1 cellular context compared by ENCODE assay signal in genomic region chr10:100519321-100520051, GRCh38.
TF ChIP-seq lines count a peak whose summit lies in the region.

Gene SEC31B, minus strand, starts transcription at chr10:100519861. Its CDS starts 2,909 bp downstream, at chr10:100516952.

TF ChIP-seq in HepG2, 621 proteins besides CTCF, POLR2A, EP300 and RAD21 (continued from another document):
- TF ChIP-seq ZMYM2 (CRISPR knock-in tag; IDR thresholded peaks at IDR 0.05) = peak; percentile 43; the same call in 1 of the 2 replicates
- no peak for TF ChIP-seq ZNF564 (CRISPR knock-in tag; IDR thresholded peaks at IDR 0.05)
- TF ChIP-seq CREB3 (CRISPR knock-in tag; IDR thresholded peaks at IDR 0.05) = no peak
- TF ChIP-seq FOXM1 (CRISPR knock-in tag; IDR thresholded peaks at IDR 0.05) = no peak
- TF ChIP-seq EHMT2 (IDR thresholded peaks at IDR 0.05; ENCODE audit: borderline replicate concordance, low read depth, low read length) = no peak
- peak; percentile 91 for TF ChIP-seq ZNF501 (CRISPR knock-in tag; IDR thresholded peaks at IDR 0.05)
- TF ChIP-seq BCL6 (CRISPR knock-in tag; IDR thresholded peaks at IDR 0.05) = peak; percentile 15; the same call in 1 of the 2 replicates
- TF ChIP-seq PBX3 (CRISPR knock-in tag; IDR thresholded peaks at IDR 0.05; ENCODE audit: borderline replicate concordance) = no peak
- TF ChIP-seq ZNF558 (CRISPR knock-in tag; IDR thresholded peaks at IDR 0.05; ENCODE audit: borderline replicate concordance) = no peak
- TF ChIP-seq POLR2G (IDR thresholded peaks at IDR 0.05; ENCODE audit: low read depth, low read length) = 0 out of 2 replicates have a peak, but pooled peaks have one; percentile 30
- TF ChIP-seq ZFP90 (CRISPR knock-in tag; IDR thresholded peaks at IDR 0.05; ENCODE audit: borderline replicate concordance) = no peak
- no peak for TF ChIP-seq ZBTB8A (CRISPR knock-in tag; IDR thresholded peaks at IDR 0.05; ENCODE audit: borderline replicate concordance, low read depth)
- TF ChIP-seq ARID4A (CRISPR knock-in tag; IDR thresholded peaks at IDR 0.05; ENCODE audit: borderline replicate concordance) = peak; percentile 65; the same call in 1 of the 2 replicates
- TF ChIP-seq ZNF879 (CRISPR knock-in tag; IDR thresholded peaks at IDR 0.05) = no peak
- no peak for TF ChIP-seq ZKSCAN8 (CRISPR knock-in tag; IDR thresholded peaks at IDR 0.05; ENCODE audit: borderline replicate concordance)
- no peak for TF ChIP-seq ZMYM3 (CRISPR knock-in tag; IDR thresholded peaks at IDR 0.05)
- TF ChIP-seq ZBTB2 (CRISPR knock-in tag; IDR thresholded peaks at IDR 0.05; ENCODE audit: low read depth) = no peak
- TF ChIP-seq NFE2 (CRISPR knock-in tag; IDR thresholded peaks at IDR 0.05) = no peak
- TF ChIP-seq KDM5B (CRISPR knock-in tag; IDR thresholded peaks at IDR 0.05; ENCODE audit: borderline replicate concordance) = peak; percentile 91
- TF ChIP-seq BRF2 (CRISPR knock-in tag; IDR thresholded peaks at IDR 0.05) = no peak
- no peak for TF ChIP-seq CCAR2 (optimal IDR thresholded peaks at IDR 0.05; ENCODE audit: low read depth, low read length)
- peak; percentile 65; the same call in 1 of the 2 replicates for TF ChIP-seq MYPOP (CRISPR knock-in tag; IDR thresholded peaks at IDR 0.05)
- no peak for TF ChIP-seq GZF1 (CRISPR knock-in tag; IDR thresholded peaks at IDR 0.05)
- TF ChIP-seq ELF1 (CRISPR knock-in tag; IDR thresholded peaks at IDR 0.05) = no peak
- no peak for TF ChIP-seq ZNF557 (CRISPR knock-in tag; IDR thresholded peaks at IDR 0.05)
- TF ChIP-seq ZSCAN21 (CRISPR knock-in tag; IDR thresholded peaks at IDR 0.05; ENCODE audit: borderline replicate concordance) = no peak; the same call in 1 of the 2 replicates
- peak; percentile 77; the same call in 1 of the 2 replicates for TF ChIP-seq KMT2A (CRISPR knock-in tag; IDR thresholded peaks at IDR 0.05)
- no peak for TF ChIP-seq ZNF780A (CRISPR knock-in tag; IDR thresholded peaks at IDR 0.05)
- no peak for TF ChIP-seq JDP2 (CRISPR knock-in tag; IDR thresholded peaks at IDR 0.05; ENCODE audit: borderline replicate concordance)
- no peak for TF ChIP-seq CERS6 (CRISPR knock-in tag; IDR thresholded peaks at IDR 0.05)
- no peak for TF ChIP-seq ZNF720 (CRISPR knock-in tag; IDR thresholded peaks at IDR 0.05)
- TF ChIP-seq SNRNP70 (IDR thresholded peaks at IDR 0.05; ENCODE audit: low read depth, low read length) = no peak
- no peak for TF ChIP-seq CHD4 (IDR thresholded peaks at IDR 0.05; ENCODE audit: borderline replicate concordance, low read length)
- no peak for TF ChIP-seq PRPF4 (IDR thresholded peaks at IDR 0.05; ENCODE audit: low read depth, low read length, poor library complexity, severe bottlenecking)
